ENCODE assay signal across 8 cellular contexts in genomic region chr1:1573843-1574720, GRCh38. TPM values are rescaled to one million over a fixed set of nuclear protein-coding genes. Genes with fewer than 3 reads are reported as not detected.
DNase-seq lines count a peak whose midpoint lies in the region; ATAC-seq and TF ChIP-seq lines count a peak whose summit lies in the region.

No MANE protein-coding gene starts in this region.

- POLR2A ChIA-PET in BJ (lab: Charles Lee): no interaction called here
- POLR2A ChIA-PET in activated CD4-positive, alpha-beta memory T cell treated with anti-CD3 and anti-CD28 coated beads for 36 hours (lab: Charles Lee): interaction anchor here (0.9 kb wide), 1 partner anchor 23 kb away, joined by 3 read pairs; no protein-coding TSS in a partner anchor

- peak overlapping the region; percentile 88 for H3K4me3 Mint-ChIP-seq in activated CD4-positive, alpha-beta memory T cell treated with anti-CD3 and anti-CD28 coated beads for 36 hours
- peak overlapping the region; percentile 96 for H3K4me3 Mint-ChIP-seq in endodermal cell

- peak; percentile 36 for ATAC-seq in GM18870 (IDR thresholded peaks at IDR 0.05; ENCODE audit: unreplicated experiment)
- ATAC-seq in HG03103 (IDR thresholded peaks at IDR 0.05; ENCODE audit: low read depth, unreplicated experiment): peak; percentile 53

- DNase-seq in BJ (ENCODE audit: low read depth): no peak
- DNase-seq in NCI-H226: peak; percentile 75
- DNase-seq in activated CD4-positive, alpha-beta memory T cell treated with anti-CD3 and anti-CD28 coated beads for 36 hours: peak; percentile 79
- peak; percentile 86 for DNase-seq in endodermal cell
- DNase-seq in middle frontal gyrus (ENCODE audit: extremely low spot score, low spot score): peak; percentile 11
- DNase-seq in stimulated activated CD8-positive, alpha-beta memory T cell treated with anti-CD3 and anti-CD28 coated beads, Interleukin-7, amount 100 ng/mL, for 48 hours (ENCODE audit: extremely low read depth in 1 of 2, low read depth in 1 of 2): peak; percentile 24 to 60

- peak overlapping the region; percentile 100 for H3K4me3 ChIP-seq in BJ (ENCODE audit: low read depth, low read length)
- H3K4me3 ChIP-seq in endodermal cell (ENCODE audit: low read length): peak overlapping the region; percentile 85

- no peaks in the 10 kb centered on the region for H3K4me1 ChIP-seq in endodermal cell (ENCODE audit: control insufficient read depth, insufficient read depth, low read length)

- H3K36me3 Mint-ChIP-seq in activated CD4-positive, alpha-beta memory T cell treated with anti-CD3 and anti-CD28 coated beads for 36 hours: peaks cover 13% of the 10 kb centered on the region
- peaks cover 25% of the 10 kb centered on the region for H3K36me3 Mint-ChIP-seq in endodermal cell (ENCODE audit: low read depth)

- H3K27ac Mint-ChIP-seq in activated CD4-positive, alpha-beta memory T cell treated with anti-CD3 and anti-CD28 coated beads for 36 hours: peak overlapping the region; percentile 94
- peak overlapping the region; percentile 99 for H3K27ac Mint-ChIP-seq in endodermal cell

- H3K4me1 Mint-ChIP-seq in activated CD4-positive, alpha-beta memory T cell treated with anti-CD3 and anti-CD28 coated beads for 36 hours (ENCODE audit: low read depth): peaks cover 36% of the 10 kb centered on the region
- H3K4me1 Mint-ChIP-seq in endodermal cell: peaks cover 9% of the 10 kb centered on the region

- H3K9me3 ChIP-seq in endodermal cell (ENCODE audit: control insufficient read depth, low read length): no peaks in the 10 kb centered on the region

- H3K36me3 ChIP-seq in BJ (ENCODE audit: control insufficient read depth, insufficient read depth, low read length) (no peaks in the 10 kb centered on the region; the same call in 1 of the 2 replicates), endodermal cell (ENCODE audit: control insufficient read depth, insufficient read depth, low read length) (peaks cover 23% of the 10 kb centered on the region)

- H3K27me3 ChIP-seq in BJ (ENCODE audit: control insufficient read depth, insufficient read depth, low read length) (peaks cover 1% of the 10 kb centered on the region; the same call in 1 of the 2 replicates), endodermal cell (ENCODE audit: control insufficient read depth, insufficient read depth, low read length, poor library complexity, severe bottlenecking) (peaks cover 10% of the 10 kb centered on the region)

- intact Hi-C loops in activated CD4-positive, alpha-beta memory T cell treated with anti-CD3 and anti-CD28 coated beads for 36 hours (cut with micrococcal nuclease): loop anchor here (1.0 to 5.0 kb wide), 3 partner anchors 41 to 148 kb away; partner anchors contain the start of genes ATAD3A, CDK11A and MIB2

- no peaks in the 10 kb centered on the region for H3K9me3 Mint-ChIP-seq in activated CD4-positive, alpha-beta memory T cell treated with anti-CD3 and anti-CD28 coated beads for 36 hours
- H3K9me3 Mint-ChIP-seq in endodermal cell: no peaks in the 10 kb centered on the region

- TF ChIP-seq CTCF in BJ (IDR thresholded peaks at IDR 0.05; ENCODE audit: insufficient read depth, low read depth, low read length) (peak; percentile 25; the same call in 1 of the 2 replicates), endodermal cell (conservative IDR thresholded peaks at IDR 0.05) (peak; percentile 65)

- H3K27me3 Mint-ChIP-seq in activated CD4-positive, alpha-beta memory T cell treated with anti-CD3 and anti-CD28 coated beads for 36 hours: no peaks in the 10 kb centered on the region
- H3K27me3 Mint-ChIP-seq in endodermal cell (ENCODE audit: insufficient read depth): peaks cover 14% of the 10 kb centered on the region

- H3K9ac ChIP-seq in endodermal cell (ENCODE audit: extremely low read depth, low read length, poor library complexity, severe bottlenecking): peak overlapping the region; percentile 99

- peak overlapping the region; percentile 96 for H3K27ac ChIP-seq in endodermal cell (ENCODE audit: low read depth, low read length)

- CTCF ChIA-PET in BJ (lab: Yijun Ruan, JAX): no interaction called here
- CTCF ChIA-PET in activated CD4-positive, alpha-beta memory T cell treated with anti-CD3 and anti-CD28 coated beads for 36 hours (lab: Charles Lee): no interaction called here

- 0 to 2% methylated on average over 49 to 96 of the region's 96 CpGs for WGBS in endodermal cell (ENCODE audit: insufficient coverage in 1 of 2, insufficient read length in 1 of 2), 2 experiments

RNA-seq across cellular contexts. Expression of gene SSU72, which starts 0.6 kb away (rescaled TPM):
- 101 and 121 TPM in 2 replicates for polyA plus RNA-seq in BJ (2011; rRNA removed)
- 55.6 and 75.1 TPM in 2 replicates for polyA minus RNA-seq in BJ (2011; rRNA and poly(A)+ RNA removed)
- 100 to 1,000 TPM; 106 to 107 TPM for total RNA-seq in activated CD4-positive, alpha-beta memory T cell treated with anti-CD3 and anti-CD28 coated beads for 36 hours
- 100 to 1,000 TPM; 133 to 138 TPM for total RNA-seq in endodermal cell
- 130 TPM for polyA plus RNA-seq in endodermal cell (2013, experiment 1 of 2)
- polyA plus RNA-seq in endodermal cell (2013, experiment 2 of 2): 116 TPM

RNA-seq across cellular contexts. Expression of gene FNDC10, which starts 25.9 kb away (rescaled TPM):
- 2.7 and 4.4 TPM in 2 replicates for polyA plus RNA-seq in BJ (2011; rRNA removed)
- polyA minus RNA-seq in BJ (2011; rRNA and poly(A)+ RNA removed): 2.5 and 3.5 TPM in 2 replicates
- total RNA-seq in activated CD4-positive, alpha-beta memory T cell treated with anti-CD3 and anti-CD28 coated beads for 36 hours: 1 to 10 TPM; 1.5 to 1.6 TPM
- 10 to 100 TPM; 10.4 to 10.8 TPM for total RNA-seq in endodermal cell
- polyA plus RNA-seq in endodermal cell (2013, experiment 1 of 2): 6.0 TPM
- polyA plus RNA-seq in endodermal cell (2013, experiment 2 of 2): 5.7 TPM

RNA-seq across cellular contexts. Expression of gene TMEM240, which starts 33.7 kb away (rescaled TPM):
- 5.5 and 8.7 TPM in 2 replicates for polyA plus RNA-seq in BJ (2011; rRNA removed)
- 1.3 and 2.0 TPM in 2 replicates for polyA minus RNA-seq in BJ (2011; rRNA and poly(A)+ RNA removed)
- total RNA-seq in activated CD4-positive, alpha-beta memory T cell treated with anti-CD3 and anti-CD28 coated beads for 36 hours: under 1 TPM in 1 of 2 experiments, not detected in 1; 0.29 TPM
- 1 to 10 TPM; 6.4 to 6.9 TPM for total RNA-seq in endodermal cell
- 11.5 TPM for polyA plus RNA-seq in endodermal cell (2013, experiment 1 of 2)
- polyA plus RNA-seq in endodermal cell (2013, experiment 2 of 2): 8.9 TPM

RNA-seq across cellular contexts. Expression of gene MIB2, which starts 41.2 kb away (rescaled TPM):
- polyA plus RNA-seq in BJ (2011; rRNA removed): 14.8 and 23.1 TPM in 2 replicates
- 14.0 and 15.6 TPM in 2 replicates for polyA minus RNA-seq in BJ (2011; rRNA and poly(A)+ RNA removed)
- 10 to 100 TPM; 31.1 to 36.1 TPM for total RNA-seq in activated CD4-positive, alpha-beta memory T cell treated with anti-CD3 and anti-CD28 coated beads for 36 hours
- total RNA-seq in endodermal cell: 10 to 100 TPM; 77.4 to 97.9 TPM
- polyA plus RNA-seq in endodermal cell (2013, experiment 1 of 2): 46.2 TPM
- polyA plus RNA-seq in endodermal cell (2013, experiment 2 of 2): 42.1 TPM

RNA-seq across cellular contexts. Expression of gene MMP23B, which starts 57.9 kb away (rescaled TPM):
- polyA plus RNA-seq in BJ (2011; rRNA removed): 3.1 and 5.7 TPM in 2 replicates
- 0.85 and 0.87 TPM in 2 replicates for polyA minus RNA-seq in BJ (2011; rRNA and poly(A)+ RNA removed)
- 1 to 10 TPM in 1 of 2 experiments, under 1 TPM in 1; 0.61 to 1.1 TPM for total RNA-seq in activated CD4-positive, alpha-beta memory T cell treated with anti-CD3 and anti-CD28 coated beads for 36 hours
- total RNA-seq in endodermal cell: 10 to 100 TPM; 14.7 to 19.9 TPM
- 10.1 TPM for polyA plus RNA-seq in endodermal cell (2013, experiment 1 of 2)
- polyA plus RNA-seq in endodermal cell (2013, experiment 2 of 2): 10.4 TPM

Comparison
In these comparisons a context has a peak if more than half of its experiments do, and no peak if none do; other contexts are left out.
1. RNA of gene FNDC10, which starts 25.9 kb away (total RNA-seq): 10.4 to 10.8 TPM in endodermal cell; 1.5 to 1.6 TPM in activated CD4-positive, alpha-beta memory T cell treated with anti-CD3 and anti-CD28 coated beads for 36 hours; every median in the first group is over 4 times any median in the second.
2. RNA of gene TMEM240, which starts 33.7 kb away (total RNA-seq): 6.4 to 6.9 TPM in endodermal cell; 0.29 TPM in activated CD4-positive, alpha-beta memory T cell treated with anti-CD3 and anti-CD28 coated beads for 36 hours; every median in the first group is over 4 times any median in the second.